8 cellular contexts compared by ENCODE assay signal in genomic region chr9:91714020-91714721, GRCh38.
DNase-seq lines count a peak whose midpoint lies in the region; ATAC-seq and TF ChIP-seq lines count a peak whose summit lies in the region.

No MANE protein-coding gene starts in this region.

- DNase-seq in DMS 273 treated with DMSO at 0.1 percent for 48 hours (lab: John Stamatoyannopoulos, UW), result peak; percentile 29
- DNase-seq in H7, result peak; percentile 93
- DNase-seq in germinal center (ENCODE audit: low spot score), result peak; percentile 46
- DNase-seq in psoas muscle, result peak; percentile 51 to 77
- no peak for DNase-seq in stimulated activated naive CD4-positive, alpha-beta T cell (lab: John Stamatoyannopoulos, UW)
- no peak for DNase-seq in SKM-1 treated with dmso at 0.1 percent for 144 hours (lab: John Stamatoyannopoulos, UW; ENCODE audit: unreplicated experiment)
- no peak for DNase-seq in T-helper 17 cell

- H3K36me3 Mint-ChIP-seq in T-helper 1 cell treated with Interleukin-12 subunit alpha and Interleukin-12 subunit beta and Interleukin-4 antibody, amounts not matched to agents 30 μg/mL and 1 μg/mL, for 36 hours (ENCODE audit: low read depth), result peaks cover 2% of the 10 kb centered on the region
- no peaks in the 10 kb centered on the region for H3K36me3 Mint-ChIP-seq in T-helper 17 cell (ENCODE audit: low read depth)

- H3K36me3 ChIP-seq in H7 (replicated peaks; ENCODE audit: control insufficient read depth, insufficient read depth, low read length), result no peaks in the 10 kb centered on the region
- no peaks in the 10 kb centered on the region for H3K36me3 ChIP-seq in psoas muscle (ENCODE audit: insufficient read depth in 1 of 2, low read depth in 1 of 2)

- H3K9me3 Mint-ChIP-seq in T-helper 1 cell treated with Interleukin-12 subunit alpha and Interleukin-12 subunit beta and Interleukin-4 antibody, amounts not matched to agents 30 μg/mL and 1 μg/mL, for 36 hours, result peaks cover 6% of the 10 kb centered on the region

- H3K4me3 Mint-ChIP-seq in T-helper 1 cell treated with Interleukin-12 subunit alpha and Interleukin-12 subunit beta and Interleukin-4 antibody, amounts not matched to agents 30 μg/mL and 1 μg/mL, for 36 hours, result peak overlapping the region; percentile 21
- no peak overlapping the region for H3K4me3 Mint-ChIP-seq in T-helper 17 cell

- peaks cover 27% of the 10 kb centered on the region for H3K27me3 Mint-ChIP-seq in T-helper 1 cell treated with Interleukin-12 subunit alpha and Interleukin-12 subunit beta and Interleukin-4 antibody, amounts not matched to agents 30 μg/mL and 1 μg/mL, for 36 hours (ENCODE audit: low read depth)
- peaks cover 14% of the 10 kb centered on the region for H3K27me3 Mint-ChIP-seq in T-helper 17 cell

- WGBS in psoas muscle, 3 donors, result 11 to 50% (median 17%) methylated on average over 30 to 31 of the region's 37 CpGs

- H3K27ac ChIP-seq in psoas muscle, result no peak overlapping the region

- ATAC-seq in psoas muscle, result peak in 3 of 4 donors; percentile 35 to 53 (median 41)
- no peak for ATAC-seq in T-helper 17 cell

- intact Hi-C loops in psoas muscle (cut with DNase I), result no loop called here

- no peak overlapping the region for H3K27ac Mint-ChIP-seq in T-helper 1 cell treated with Interleukin-12 subunit alpha and Interleukin-12 subunit beta and Interleukin-4 antibody, amounts not matched to agents 30 μg/mL and 1 μg/mL, for 36 hours
- H3K27ac Mint-ChIP-seq in T-helper 17 cell, result no peak overlapping the region

- TF ChIP-seq CTCF in psoas muscle (IDR thresholded peaks at IDR 0.05), result no peak

- H3K4me3 ChIP-seq in H7 (ENCODE audit: insufficient read depth, low read depth, low read length), result peak overlapping the region; percentile 40
- H3K4me3 ChIP-seq in psoas muscle, result peak overlapping the region; percentile 41

- no peaks in the 10 kb centered on the region for H3K4me1 Mint-ChIP-seq in T-helper 1 cell treated with Interleukin-12 subunit alpha and Interleukin-12 subunit beta and Interleukin-4 antibody, amounts not matched to agents 30 μg/mL and 1 μg/mL, for 36 hours (ENCODE audit: low read depth)
- H3K4me1 Mint-ChIP-seq in T-helper 17 cell, result no peaks in the 10 kb centered on the region

- no peaks in the 10 kb centered on the region for H3K4me1 ChIP-seq in psoas muscle

- H3K27me3 ChIP-seq in H7 (ENCODE audit: control insufficient read depth, insufficient read depth, low read length) (no peaks in the 10 kb centered on the region), psoas muscle (ENCODE audit: insufficient read depth in 3 of 3, low read length in 2 of 3) (peaks cover 0 to 27% (median 8%) of the 10 kb centered on the region in 3 donors)

- no peaks in the 10 kb centered on the region for H3K9me3 ChIP-seq in psoas muscle
- no peaks in the 10 kb centered on the region for H3K9me3 ChIP-seq in T-helper 17 cell (ENCODE audit: control insufficient read depth, low read length, poor library complexity, severe bottlenecking)

Comparison
In these comparisons a context has a peak if more than half of its experiments do, and no peak if none do; other contexts are left out.
1. DNase-seq: peak in DMS 273 treated with DMSO at 0.1 percent for 48 hours (single experiment), H7 (single experiment), germinal center (single experiment) and psoas muscle (2 of 2); none in stimulated activated naive CD4-positive, alpha-beta T cell (0 of 6), SKM-1 treated with dmso at 0.1 percent for 144 hours (single experiment) and T-helper 17 cell (0 of 3).